In genomic region chr11:120563698-120564572, GRCh38 we compare ENCODE assay signal across 9 cellular contexts. TPM values are rescaled to one million over a fixed set of nuclear protein-coding genes. Genes with fewer than 3 reads are reported as not detected.
DNase-seq lines count a peak whose midpoint lies in the region; ATAC-seq and TF ChIP-seq lines count a peak whose summit lies in the region.
"Had no signal": no experiment of that assay in that cellular context is flagged by ENCODE, and none has a peak within 500 bp of the region (broad histone marks: within the 10 kb centered on the region; RNA-seq: fewer than 3 reads in every experiment).

No MANE protein-coding gene starts in this region.

- no peak for TF ChIP-seq CTCF in GM13977 (IDR thresholded peaks at IDR 0.05; ENCODE audit: extremely low read depth, insufficient read depth, missing control alignments)

- in situ Hi-C loops in GM13977 (cut with MboI; ENCODE audit: low pct_unique_long_range_greater_than_20kb, low sequenced_read_pairs, unreplicated experiment): no loop called here

- DNase-seq in GM13977 (ENCODE audit: low spot score): peak; percentile 46
- DNase-seq in SK-N-DZ (ENCODE audit: low spot score): peak; percentile 8
- peak in 50 of 51 donors; percentile 25 to 93 (median 80) for DNase-seq in hypothalamus (lab: John Stamatoyannopoulos, UW)
- DNase-seq in putamen (ENCODE audit: low spot score): peak; percentile 89
- no peak for DNase-seq in T-helper 1 cell
- no peak for DNase-seq in activated naive CD4-positive, alpha-beta T cell treated with anti-CD3 and anti-CD28 coated beads, Interleukin-2, amount 50 U/mL, for 16 hours
- DNase-seq: T1000 had no signal

- ATAC-seq in GM19452 (IDR thresholded peaks at IDR 0.05; ENCODE audit: unreplicated experiment) (no peak), GM21526 (IDR thresholded peaks at IDR 0.05; ENCODE audit: low FRiP score, unreplicated experiment) (no peak)

RNA-seq across cellular contexts. Expression of gene GRIK4, which starts 52.4 kb away (rescaled TPM):
- not detected in 2 replicates for polyA plus RNA-seq in SK-N-DZ (2014; cell fraction: cytosol; rRNA removed)
- not detected in 2 replicates for polyA plus RNA-seq in SK-N-DZ (2014; cell fraction: nucleus; rRNA removed)

Comparison
In these comparisons a context has a peak if more than half of its experiments do, and no peak if none do; other contexts are left out.
1. DNase-seq: peak in GM13977 (single experiment), SK-N-DZ (single experiment), hypothalamus (50 of 51) and putamen (single experiment); none in T-helper 1 cell (0 of 5) and activated naive CD4-positive, alpha-beta T cell treated with anti-CD3 and anti-CD28 coated beads, Interleukin-2, amount 50 U/mL, for 16 hours (single experiment).